ENCODE assay signal across 18 cellular contexts in genomic region chr4:4754641-4755040, GRCh38.
DNase-seq lines count a peak whose midpoint lies in the region; TF ChIP-seq lines count a peak whose summit lies in the region.
"Had no signal": no experiment of that assay in that cellular context is flagged by ENCODE, and none has a peak within 500 bp of the region (broad histone marks: within the 10 kb centered on the region; RNA-seq: fewer than 3 reads in every experiment).

No MANE protein-coding gene starts in this region.

- H3K4me3 Mint-ChIP-seq in CD14-positive monocyte = no peak overlapping the region
- H3K4me3 Mint-ChIP-seq: CD4-positive, CD25-positive, alpha-beta regulatory T cell; H9 had no signal

- H3K9me3 ChIP-seq in SK-N-SH (no peaks in the 10 kb centered on the region), ectodermal cell (ENCODE audit: control insufficient read depth, low read length) (no peaks in the 10 kb centered on the region), testis (no peaks in the 10 kb centered on the region)

- peaks cover 0 to 17% of the 10 kb centered on the region in 2 experiments; a peak in 2 of 4 replicates for H3K4me1 ChIP-seq in SK-N-SH (ENCODE audit: control insufficient read depth in 1 of 2, insufficient read depth in 2 of 2, low read depth in 1 of 2, low read length in 1 of 2)
- peaks cover 52% of the 10 kb centered on the region for H3K4me1 ChIP-seq in ectodermal cell (ENCODE audit: control insufficient read depth, insufficient read depth, low read length)
- H3K4me1 ChIP-seq in testis = no peaks in the 10 kb centered on the region

- CTCF ChIA-PET in SK-N-SH (lab: Yijun Ruan, JAX) = interaction anchor here (0.7 to 1.5 kb wide), 4 partner anchors 9 to 266 kb away, joined by 3 to 5 read pairs (median 3); no protein-coding TSS in a partner anchor

- H3K79me2 ChIP-seq in SK-N-SH (ENCODE audit: insufficient read depth) = no peaks in the 10 kb centered on the region

- no peak for TF ChIP-seq POLR2A in testis (IDR thresholded peaks at IDR 0.05)

- POLR2A ChIA-PET in SK-N-SH (lab: Yijun Ruan, JAX) = no interaction called here

- TF ChIP-seq EP300 in SK-N-SH (IDR thresholded peaks at IDR 0.05; ENCODE audit: borderline replicate concordance in 1 of 2, low read depth in 1 of 2, low read length in 1 of 2) = peak in 1 of 2 experiments; percentile 84; a peak in 1 of 4 replicates

- H3K27ac ChIP-seq in SK-N-SH (ENCODE audit: low read depth in 2 of 2, low read length in 1 of 2) = no peak overlapping the region
- H3K27ac ChIP-seq in ectodermal cell (ENCODE audit: insufficient read depth, low read depth, low read length, poor library complexity, severe bottlenecking) = peak overlapping the region; percentile 6
- no peak overlapping the region for H3K27ac ChIP-seq in testis
- H3K27ac ChIP-seq: 22Rv1 had no signal

- peaks cover 0 to 6% (median 1%) of the 10 kb centered on the region in 7 donors for H3K9me3 Mint-ChIP-seq in CD14-positive monocyte
- H3K9me3 Mint-ChIP-seq: H9 had no signal

- H2AFZ ChIP-seq in SK-N-SH (ENCODE audit: low read depth) = no peak overlapping the region

- TF ChIP-seq CTCF in SK-N-SH (IDR thresholded peaks at IDR 0.05) (no peak), CD14-positive monocyte (IDR thresholded peaks at IDR 0.05) (no peak), testis (IDR thresholded peaks at IDR 0.05) (no peak)

- no peaks in the 10 kb centered on the region for H3F3A ChIP-seq in SK-N-SH (replicated peaks; ENCODE audit: insufficient read depth)

- H3K36me3 Mint-ChIP-seq in CD14-positive monocyte = no peaks in the 10 kb centered on the region
- H3K36me3 Mint-ChIP-seq: CD4-positive, CD25-positive, alpha-beta regulatory T cell had no signal

- TF ChIP-seq RAD21 in SK-N-SH (IDR thresholded peaks at IDR 0.05; ENCODE audit: low read length) = no peak

- H3K9me2 ChIP-seq in SK-N-SH = no peaks in the 10 kb centered on the region

- no peaks in the 10 kb centered on the region for H3K4me1 Mint-ChIP-seq in CD14-positive monocyte

- peaks cover 24 to 37% (median 27%) of the 10 kb centered on the region in 3 donors for H3K27me3 Mint-ChIP-seq in CD14-positive monocyte (ENCODE audit: low read depth in 3 of 3)
- H3K27me3 Mint-ChIP-seq: CD4-positive, CD25-positive, alpha-beta regulatory T cell had no signal

- H4K20me1 ChIP-seq in SK-N-SH (ENCODE audit: insufficient read depth) = no peaks in the 10 kb centered on the region

- H3K9ac ChIP-seq in SK-N-SH = no peak overlapping the region

- H3K27me3 ChIP-seq in SK-N-SH (ENCODE audit: insufficient read depth) = peaks cover 31% of the 10 kb centered on the region; the same call in 1 of the 2 replicates
- peaks cover 5% of the 10 kb centered on the region for H3K27me3 ChIP-seq in ectodermal cell (ENCODE audit: control insufficient read depth, insufficient read depth, low read length, poor library complexity, severe bottlenecking)
- no peaks in the 10 kb centered on the region for H3K27me3 ChIP-seq in testis

- WGBS in SK-N-SH (ENCODE audit: low lambda C conversion rate) = 0% methylated on average over 3 of the region's 9 CpGs
- 53 to 55% methylated on average over 9 of the region's 9 CpGs for WGBS in ectodermal cell, 2 experiments
- WGBS in testis, 2 donors = 39 to 52% methylated on average over 9 of the region's 9 CpGs

- H3K36me3 ChIP-seq in SK-N-SH (replicated peaks in 1 of 2; ENCODE audit: control insufficient read depth in 1 of 2, insufficient read depth in 2 of 2, low read length in 1 of 2) (no peaks in the 10 kb centered on the region), ectodermal cell (ENCODE audit: control insufficient read depth, insufficient read depth, low read length) (no peaks in the 10 kb centered on the region), testis (ENCODE audit: low read depth, missing control alignments) (no peaks in the 10 kb centered on the region)

- DNase-seq in DMS 273 (lab: John Stamatoyannopoulos, UW; ENCODE audit: unreplicated experiment) (peak; percentile 10), DMS 273 treated with DMSO at 0.1 percent for 48 hours (lab: John Stamatoyannopoulos, UW) (no peak), SK-N-SH (peak; percentile 75), CD14-positive monocyte (ENCODE audit: low spot score) (no peak), EL (no peak), testis (no peak)
- DNase-seq: CD4-positive, CD25-positive, alpha-beta regulatory T cell; DMS53; H9; KBM-7; MV-4-11; NCI-H1105; NCI-H1436 treated with DMSO at 0.1 percent for 48 hours; NCI-H2029; NCI-H446 treated with DMSO at 0.1 percent for 48 hours; SIG-M5 had no signal

- intact Hi-C loops in CD14-positive monocyte (cut with micrococcal nuclease) = no loop called here
- intact Hi-C loops in testis (cut with DNase I; ENCODE audit: low total_unique reads) = no loop called here

- H3K4me2 ChIP-seq in SK-N-SH = no peak overlapping the region

- H3K4me3 ChIP-seq in SK-N-SH (ENCODE audit: low read depth in 2 of 2, low read length in 1 of 2) (no peak overlapping the region), ectodermal cell (ENCODE audit: insufficient read depth, low read depth, low read length) (no peak overlapping the region), testis (no peak overlapping the region)

- H3K27ac Mint-ChIP-seq in CD14-positive monocyte = no peak overlapping the region
- H3K27ac Mint-ChIP-seq: CD4-positive, CD25-positive, alpha-beta regulatory T cell; H9 had no signal

TF ChIP-seq in SK-N-SH, 30 proteins besides CTCF, POLR2A, EP300 and RAD21:
- TF ChIP-seq POLR2AphosphoS5 (IDR thresholded peaks at IDR 0.05; ENCODE audit: low read depth, low read length) (0 out of 2 replicates have a peak, but pooled peaks have one; percentile 29), GATA2 (CRISPR knock-in tag; IDR thresholded peaks at IDR 0.05) (peak; percentile 40; the same call in 1 of the 2 replicates), FOXJ3 (CRISPR knock-in tag; IDR thresholded peaks at IDR 0.05) (0 out of 2 replicates have a peak, but pooled peaks have one; percentile 45), TCF12 (IDR thresholded peaks at IDR 0.05) (peak; percentile 66), FOXM1 (IDR thresholded peaks at IDR 0.05; ENCODE audit: low read depth) (no peak), SMC3 (IDR thresholded peaks at IDR 0.05; ENCODE audit: low read depth, low read length) (no peak), CHD2 (IDR thresholded peaks at IDR 0.05; ENCODE audit: low read length, partially characterized antibody) (peak; percentile 67), RCOR1 (IDR thresholded peaks at IDR 0.05; ENCODE audit: low read length) (peak; percentile 99)
- TF ChIP-seq, protein P1, sequence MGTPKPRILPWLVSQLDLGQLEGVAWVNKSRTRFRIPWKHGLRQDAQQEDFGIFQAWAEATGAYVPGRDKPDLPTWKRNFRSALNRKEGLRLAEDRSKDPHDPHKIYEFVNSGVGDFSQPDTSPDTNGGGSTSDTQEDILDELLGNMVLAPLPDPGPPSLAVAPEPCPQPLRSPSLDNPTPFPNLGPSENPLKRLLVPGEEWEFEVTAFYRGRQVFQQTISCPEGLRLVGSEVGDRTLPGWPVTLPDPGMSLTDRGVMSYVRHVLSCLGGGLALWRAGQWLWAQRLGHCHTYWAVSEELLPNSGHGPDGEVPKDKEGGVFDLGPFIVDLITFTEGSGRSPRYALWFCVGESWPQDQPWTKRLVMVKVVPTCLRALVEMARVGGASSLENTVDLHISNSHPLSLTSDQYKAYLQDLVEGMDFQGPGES (IDR thresholded peaks at IDR 0.05; ENCODE audit: low read depth, low read length) = no peak
- TF ChIP-seq, protein P2, sequence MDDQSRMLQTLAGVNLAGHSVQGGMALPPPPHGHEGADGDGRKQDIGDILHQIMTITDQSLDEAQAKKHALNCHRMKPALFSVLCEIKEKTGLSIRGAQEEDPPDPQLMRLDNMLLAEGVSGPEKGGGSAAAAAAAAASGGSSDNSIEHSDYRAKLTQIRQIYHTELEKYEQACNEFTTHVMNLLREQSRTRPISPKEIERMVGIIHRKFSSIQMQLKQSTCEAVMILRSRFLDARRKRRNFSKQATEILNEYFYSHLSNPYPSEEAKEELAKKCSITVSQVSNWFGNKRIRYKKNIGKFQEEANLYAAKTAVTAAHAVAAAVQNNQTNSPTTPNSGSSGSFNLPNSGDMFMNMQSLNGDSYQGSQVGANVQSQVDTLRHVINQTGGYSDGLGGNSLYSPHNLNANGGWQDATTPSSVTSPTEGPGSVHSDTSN (IDR thresholded peaks at IDR 0.05) = no peak

Comparison
In these comparisons a context has a peak if more than half of its experiments do, and no peak if none do; other contexts are left out.
1. DNase-seq: peak in DMS 273 (single experiment) and SK-N-SH (single experiment); none in DMS 273 treated with DMSO at 0.1 percent for 48 hours (single experiment), CD14-positive monocyte (single experiment), EL (single experiment) and testis (single experiment).